In genomic region chr4:182189107-182189878, GRCh38 we compare ENCODE assay signal across 12 cellular contexts.
DNase-seq lines count a peak whose midpoint lies in the region; ATAC-seq and TF ChIP-seq lines count a peak whose summit lies in the region.
"Had no signal": no experiment of that assay in that cellular context is flagged by ENCODE, and none has a peak within 500 bp of the region (broad histone marks: within the 10 kb centered on the region; RNA-seq: fewer than 3 reads in every experiment).

No MANE protein-coding gene starts in this region.

- no peak for TF ChIP-seq CTCF in AG09309 (IDR thresholded peaks at IDR 0.05; ENCODE audit: control insufficient read depth, insufficient read depth, low read depth, low read length, missing control alignments)

- DNase-seq in AG09309 (ENCODE audit: low read depth) (peak; percentile 80), HS-5 (ENCODE audit: low read depth) (peak; percentile 64), amniotic epithelial cell (ENCODE audit: low read depth) (peak; percentile 99), kidney tubule cell (ENCODE audit: low spot score) (peak; percentile 82), SW 1271 (lab: John Stamatoyannopoulos, UW) (no peak), UCSD-AML1 (lab: John Stamatoyannopoulos, UW; ENCODE audit: unreplicated experiment) (no peak)
- DNase-seq in stimulated activated CD4-positive, alpha-beta T cell treated with anti-CD3 and anti-CD28 coated beads, Interleukin-4, amount 100 ng/mL, for 1 hour: no peak
- DNase-seq: activated CD4-positive, alpha-beta T cell treated with anti-CD3 and anti-CD28 coated beads, Interleukin-2, amount 50 U/mL, for 4 hours; CD4-positive, alpha-beta memory T cell; NCI-H2029 had no signal

- ATAC-seq in GM21381 (IDR thresholded peaks at IDR 0.05; ENCODE audit: unreplicated experiment): no peak
- ATAC-seq: Panc1 had no signal

- H3K4me3 ChIP-seq in AG09309 (ENCODE audit: control insufficient read depth, low read depth, low read length): no peak overlapping the region

Comparison
In these comparisons a context has a peak if more than half of its experiments do, and no peak if none do; other contexts are left out.
1. DNase-seq: peak in AG09309 (single experiment), HS-5 (single experiment), amniotic epithelial cell (single experiment) and kidney tubule cell (single experiment); none in SW 1271 (0 of 2), UCSD-AML1 (single experiment) and stimulated activated CD4-positive, alpha-beta T cell treated with anti-CD3 and anti-CD28 coated beads, Interleukin-4, amount 100 ng/mL, for 1 hour (single experiment).